ENCODE assay signal across 9 cellular contexts in genomic region chr1:63731117-63732043, GRCh38. TPM values are rescaled to one million over a fixed set of nuclear protein-coding genes. Genes with fewer than 3 reads are reported as not detected.
DNase-seq lines count a peak whose midpoint lies in the region; ATAC-seq, FAIRE-seq and TF ChIP-seq lines count a peak whose summit lies in the region.
"Had no signal": no experiment of that assay in that cellular context is flagged by ENCODE, and none has a peak within 500 bp of the region (broad histone marks: within the 10 kb centered on the region; RNA-seq: fewer than 3 reads in every experiment).

No MANE protein-coding gene starts in this region.

- TF ChIP-seq CTCF in MCF 10A (IDR thresholded peaks at IDR 0.05; ENCODE audit: unreplicated experiment) (no peak), breast epithelium (IDR thresholded peaks at IDR 0.05) (no peak), bronchial epithelial cell (IDR thresholded peaks at IDR 0.05; ENCODE audit: insufficient read depth, low read length, severe bottlenecking) (no peak), left lung (IDR thresholded peaks at IDR 0.05) (no peak), vagina (IDR thresholded peaks at IDR 0.05) (no peak)

- H3K9me3 ChIP-seq in breast epithelium: no peaks in the 10 kb centered on the region
- peaks cover 0 to 5% of the 10 kb centered on the region in 2 donors for H3K9me3 ChIP-seq in left lung
- H3K9me3 ChIP-seq in vagina: no peaks in the 10 kb centered on the region

- peak overlapping the region; percentile 56 for H3K4me3 Mint-ChIP-seq in MCF 10A (ENCODE audit: unreplicated experiment)

- H3K36me3 ChIP-seq in breast epithelium: no peaks in the 10 kb centered on the region
- no peaks in the 10 kb centered on the region for H3K36me3 ChIP-seq in bronchial epithelial cell (ENCODE audit: control insufficient read depth, insufficient read depth, low read length)
- no peaks in the 10 kb centered on the region for H3K36me3 ChIP-seq in left lung
- no peaks in the 10 kb centered on the region for H3K36me3 ChIP-seq in vagina

- no peaks in the 10 kb centered on the region for H3K27me3 Mint-ChIP-seq in MCF 10A (ENCODE audit: insufficient read depth, unreplicated experiment)

- H3K27ac Mint-ChIP-seq in MCF 10A (ENCODE audit: low read depth, unreplicated experiment): peak overlapping the region; percentile 80

- no peak for TF ChIP-seq POLR2A in breast epithelium (IDR thresholded peaks at IDR 0.05)
- TF ChIP-seq POLR2A in vagina (IDR thresholded peaks at IDR 0.05): no peak

- H3K27me3 ChIP-seq in breast epithelium (no peaks in the 10 kb centered on the region), bronchial epithelial cell (ENCODE audit: control insufficient read depth, insufficient read depth, low read length) (no peaks in the 10 kb centered on the region), left lung (no peaks in the 10 kb centered on the region), vagina (no peaks in the 10 kb centered on the region)

- CTCF ChIA-PET in MCF 10A (lab: Yijun Ruan, JAX): interaction anchor here (0.6 to 1.5 kb wide), 3 partner anchors 13 to 306 kb away, joined by 3 to 4 read pairs (median 4); no protein-coding TSS in a partner anchor

- peaks cover 29% of the 10 kb centered on the region for H3K4me1 Mint-ChIP-seq in MCF 10A (ENCODE audit: insufficient read depth, unreplicated experiment)

- H3K4me1 ChIP-seq in breast epithelium (no peaks in the 10 kb centered on the region), left lung (no peaks in the 10 kb centered on the region), vagina (peaks cover 15% of the 10 kb centered on the region)

- peak; percentile 70 for FAIRE-seq in bronchial epithelial cell (lab: Jason Lieb, UNC)

- POLR2A ChIA-PET in MCF 10A (lab: Yijun Ruan, JAX): interaction anchor here (0.6 to 2.5 kb wide), 9 partner anchors 11 to 311 kb away, joined by 3 to 12 read pairs (median 5); no protein-coding TSS in a partner anchor

- H3K4me3 ChIP-seq in breast epithelium: peak overlapping the region in 1 of 3 donors; percentile 28
- H3K4me3 ChIP-seq in bronchial epithelial cell (ENCODE audit: low read depth, low read length): no peak overlapping the region
- H3K4me3 ChIP-seq in left lung: no peak overlapping the region
- H3K4me3 ChIP-seq in vagina: no peak overlapping the region

- DNase-seq in MCF 10A (ENCODE audit: unreplicated experiment) (peak; percentile 96), breast epithelium (ENCODE audit: low spot score in 2 of 2) (no peak), bronchial epithelial cell (ENCODE audit: low read depth) (peak; percentile 99), left lung (no peak), vagina (ENCODE audit: extremely low spot score in 2 of 2) (peak in 1 of 2 donors; percentile 58), NK-92 (lab: John Stamatoyannopoulos, UW; ENCODE audit: unreplicated experiment) (no peak), medulla oblongata (ENCODE audit: extremely low spot score) (no peak), occipital lobe (lab: John Stamatoyannopoulos, UW) (no peak)

- H3K27ac ChIP-seq in breast epithelium (peak overlapping the region in 1 of 2 donors; percentile 32), left lung (no peak overlapping the region), vagina (peak overlapping the region; percentile 44)
- H3K27ac ChIP-seq: 22Rv1 had no signal

- no peaks in the 10 kb centered on the region for H3K36me3 Mint-ChIP-seq in MCF 10A (ENCODE audit: insufficient read depth, unreplicated experiment)

- no TSS peak for BruUV-seq in MCF 10A (replicated peaks; lab: Mats Ljungman, UMichigan)

- peak; percentile 85 for ATAC-seq in left lung

- H3K9me3 Mint-ChIP-seq in MCF 10A (ENCODE audit: unreplicated experiment): no peaks in the 10 kb centered on the region

- intact Hi-C loops in MCF 10A (cut with micrococcal nuclease): no loop called here
- intact Hi-C loops in breast epithelium (cut with DNase I; ENCODE audit: low total_unique reads): no loop called here
- intact Hi-C loops in left lung (cut with DNase I): no loop called here
- intact Hi-C loops in vagina (cut with DNase I): no loop called here

RNA-seq across cellular contexts. Expression of gene ROR1, which starts 42.4 kb away (rescaled TPM):
- total RNA-seq in MCF 10A (2022) (4.6 and 10.3 TPM in 2 replicates), breast epithelium (10 to 100 TPM in 1 of 3 donors, 1 to 10 TPM in 2; 5.9 to 11.6 (median 7.7) TPM), bronchial epithelial cell (0.26 and 0.51 TPM in 2 replicates), left lung (10 to 100 TPM; 25.5 to 27.5 TPM), vagina (11.0 TPM), occipital lobe (2.5 TPM)

Comparison
In these comparisons a context has a peak if more than half of its experiments do, and no peak if none do; other contexts are left out.
1. DNase-seq: peak in MCF 10A (single experiment) and bronchial epithelial cell (single experiment); none in breast epithelium (0 of 2), left lung (0 of 2), NK-92 (single experiment), medulla oblongata (single experiment) and occipital lobe (single experiment).